In the genomic region with DNA sequence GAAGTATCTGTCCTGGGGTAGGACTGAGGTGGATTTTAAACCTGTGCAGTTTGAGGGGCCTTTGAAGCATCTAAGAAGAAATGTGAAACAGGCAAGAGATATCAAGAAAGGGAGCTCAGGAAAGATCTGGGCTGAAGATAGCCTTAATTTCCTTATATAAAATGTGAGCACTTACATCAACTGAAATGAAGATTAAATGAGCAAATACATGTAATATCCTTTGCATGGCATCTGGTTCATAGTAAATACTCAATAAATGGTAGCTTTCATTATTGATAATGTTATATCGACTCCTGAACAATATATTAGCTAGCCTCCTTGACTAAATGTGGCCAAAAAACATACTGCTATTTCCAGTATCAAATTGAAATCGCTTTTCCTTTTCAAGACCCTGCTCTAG, we compare ENCODE assay signal across 20 cellular contexts. TPM values are rescaled to one million over a fixed set of nuclear protein-coding genes. Genes with fewer than 3 reads are reported as not detected.
A peak's percentile ranks its signal among the peaks of the same experiment; 100 is the strongest.
DNase-seq lines count a peak whose midpoint lies in the region; ATAC-seq and TF ChIP-seq lines count a peak whose summit lies in the region.
"Had no signal": no experiment of that assay in that cellular context is flagged by ENCODE, and none has a peak within 500 bp of the region (broad histone marks: within the 10 kb centered on the region; RNA-seq: fewer than 3 reads in every experiment).

No MANE protein-coding gene starts in this region.

- H3K4me1 ChIP-seq in DOHH2 (ENCODE audit: control insufficient read depth, low read length): peaks cover 41% of the 10 kb centered on the region
- H3K4me1 ChIP-seq in OCI-LY1 (ENCODE audit: insufficient read depth, low read length, severe bottlenecking): peaks cover 80% of the 10 kb centered on the region
- H3K4me1 ChIP-seq in psoas muscle: peaks cover 7% of the 10 kb centered on the region
- H3K4me1 ChIP-seq in BE2C: no peaks in the 10 kb centered on the region

- no peak overlapping the region for H3K9ac ChIP-seq in OCI-LY1 (ENCODE audit: low read length)
- H3K9ac ChIP-seq: GM23248, KMS-11 had no signal

- no peak for TF ChIP-seq CTCF in CD4-positive, alpha-beta T cell (IDR thresholded peaks at IDR 0.05)
- TF ChIP-seq CTCF in DOHH2 (IDR thresholded peaks at IDR 0.05; ENCODE audit: low read depth, low read length, poor library complexity, severe bottlenecking) (no peak), OCI-LY1 (IDR thresholded peaks at IDR 0.05; ENCODE audit: low read length) (no peak), mesothelial cell of epicardium (IDR thresholded peaks at IDR 0.05; ENCODE audit: unreplicated experiment) (no peak), psoas muscle (IDR thresholded peaks at IDR 0.05) (no peak), BE2C (IDR thresholded peaks at IDR 0.05; ENCODE audit: low read depth, low read length) (no peak)

- no peak overlapping the region for H2AFZ ChIP-seq in OCI-LY1 (ENCODE audit: low read length)
- H2AFZ ChIP-seq: GM23248 had no signal

- H3F3A ChIP-seq in DOHH2 (ENCODE audit: control insufficient read depth, insufficient read depth) (peaks cover 7% of the 10 kb centered on the region; the same call in 1 of the 2 replicates), OCI-LY1 (ENCODE audit: insufficient read depth, low read length) (peaks cover 6% of the 10 kb centered on the region; the same call in 1 of the 2 replicates)

- POLR2A ChIA-PET in CD4-positive, alpha-beta T cell (lab: Charles Lee): no interaction called here

- peaks cover 8% of the 10 kb centered on the region for H3K27me3 ChIP-seq in CD4-positive, alpha-beta T cell (ENCODE audit: control insufficient read depth, insufficient read depth, low read length)
- no peaks in the 10 kb centered on the region for H3K27me3 ChIP-seq in DOHH2 (ENCODE audit: control insufficient read depth, low read length)
- no peaks in the 10 kb centered on the region for H3K27me3 ChIP-seq in OCI-LY1 (ENCODE audit: insufficient read depth, low read length)
- H3K27me3 ChIP-seq in psoas muscle (ENCODE audit: insufficient read depth in 3 of 3, low read length in 2 of 3): no peaks in the 10 kb centered on the region
- no peaks in the 10 kb centered on the region for H3K27me3 ChIP-seq in BE2C

- CTCF ChIA-PET in CD4-positive, alpha-beta T cell (lab: Charles Lee): no interaction called here

- H4K20me1 ChIP-seq in DOHH2 (ENCODE audit: control insufficient read depth, insufficient read depth, low read depth, low read length) (0 out of 2 replicates have a peak, but pooled peaks cover 10% of the 10 kb centered on the region), OCI-LY1 (ENCODE audit: insufficient read depth, low read length) (no peaks in the 10 kb centered on the region)

- H3K36me3 Mint-ChIP-seq in CD4-positive, alpha-beta T cell (ENCODE audit: low read depth): peaks cover 3% of the 10 kb centered on the region
- H3K36me3 Mint-ChIP-seq in mesothelial cell of epicardium: no peaks in the 10 kb centered on the region
- H3K36me3 Mint-ChIP-seq: CD4-positive, CD25-positive, alpha-beta regulatory T cell had no signal

- H3K27me3 Mint-ChIP-seq in CD4-positive, alpha-beta T cell: peaks cover 19% of the 10 kb centered on the region
- H3K27me3 Mint-ChIP-seq in mesothelial cell of epicardium (ENCODE audit: low read depth): no peaks in the 10 kb centered on the region

- no peaks in the 10 kb centered on the region for H3K9me2 ChIP-seq in DOHH2 (replicated peaks; ENCODE audit: control insufficient read depth, low read length)
- no peaks in the 10 kb centered on the region for H3K9me2 ChIP-seq in OCI-LY1 (ENCODE audit: low read depth, low read length)

- peaks cover 28% of the 10 kb centered on the region for H3K36me3 ChIP-seq in DOHH2 (ENCODE audit: control insufficient read depth, low read length)
- H3K36me3 ChIP-seq in OCI-LY1 (ENCODE audit: insufficient read depth, low read length): no peaks in the 10 kb centered on the region
- no peaks in the 10 kb centered on the region for H3K36me3 ChIP-seq in psoas muscle (ENCODE audit: insufficient read depth in 1 of 2, low read depth in 1 of 2)
- H3K36me3 ChIP-seq in BE2C: peaks cover 6% of the 10 kb centered on the region

- H3K4me2 ChIP-seq in DOHH2 (ENCODE audit: low read length): peak overlapping the region; percentile 79; the same call in 1 of the 2 replicates
- peak overlapping the region; percentile 27; the same call in 1 of the 2 replicates for H3K4me2 ChIP-seq in OCI-LY1 (ENCODE audit: low read length)
- H3K4me2 ChIP-seq: KMS-11 had no signal

- no peak for ATAC-seq in CD4-positive, alpha-beta T cell (ENCODE audit: poor library complexity)
- ATAC-seq in HG03520 (IDR thresholded peaks at IDR 0.05; ENCODE audit: unreplicated experiment) (no peak), psoas muscle (no peak), HG03159 (IDR thresholded peaks at IDR 0.05; ENCODE audit: unreplicated experiment) (no peak)
- ATAC-seq: PC-3 had no signal

- no peak for DNase-seq in CD4-positive, alpha-beta T cell
- DNase-seq in mesothelial cell of epicardium (ENCODE audit: low spot score in 2 of 2, unreplicated experiment in 2 of 2) (no peak), psoas muscle (no peak), BE2C (no peak)
- DNase-seq: CD4-positive, CD25-positive, alpha-beta regulatory T cell; COR-L47; GM23248; NCI-H1417; NCI-H1694 treated with DMSO at 0.1 percent for 48 hours; NCI-H2081 treated with DMSO at 0.1 percent for 48 hours; NCI-H446 treated with DMSO at 0.1 percent for 48 hours; NCI-H526 treated with DMSO at 0.1 percent for 48 hours; PC-3; SHP77 had no signal

- no peak overlapping the region for H3K27ac ChIP-seq in CD4-positive, alpha-beta T cell (ENCODE audit: low read depth, low read length)
- no peak overlapping the region for H3K27ac ChIP-seq in DOHH2 (ENCODE audit: low read depth, low read length)
- H3K27ac ChIP-seq in OCI-LY1 (ENCODE audit: low read depth, low read length, poor library complexity, severe bottlenecking): peak overlapping the region; percentile 72
- no peak overlapping the region for H3K27ac ChIP-seq in psoas muscle
- H3K27ac ChIP-seq: GM23248, KMS-11 had no signal

- H3K79me2 ChIP-seq in DOHH2 (ENCODE audit: control insufficient read depth, low read length): peaks cover 75% of the 10 kb centered on the region
- H3K79me2 ChIP-seq in OCI-LY1 (ENCODE audit: insufficient read depth, low read length): peaks cover 71% of the 10 kb centered on the region

- H3K4me3 Mint-ChIP-seq in CD4-positive, alpha-beta T cell: peak overlapping the region; percentile 50
- H3K4me3 Mint-ChIP-seq in mesothelial cell of epicardium: no peak overlapping the region

- H3K27ac Mint-ChIP-seq in CD4-positive, alpha-beta T cell: no peak overlapping the region
- H3K27ac Mint-ChIP-seq in mesothelial cell of epicardium: peak overlapping the region; percentile 56
- H3K27ac Mint-ChIP-seq: CD4-positive, CD25-positive, alpha-beta regulatory T cell had no signal

- H3K9me3 Mint-ChIP-seq in CD4-positive, alpha-beta T cell: no peaks in the 10 kb centered on the region
- H3K9me3 Mint-ChIP-seq in mesothelial cell of epicardium: no peaks in the 10 kb centered on the region

- H3K4me3 ChIP-seq in DOHH2 (ENCODE audit: low read length) (no peak overlapping the region), OCI-LY1 (ENCODE audit: low read depth, low read length, poor library complexity, severe bottlenecking) (no peak overlapping the region), psoas muscle (no peak overlapping the region), BE2C (ENCODE audit: low read depth, low read length) (no peak overlapping the region)
- H3K4me3 ChIP-seq: GM23248, HAP-1 had no signal

- WGBS in psoas muscle, 3 donors: 85 to 96% (median 90%) methylated on average over 2 of the region's 2 CpGs

- intact Hi-C loops in CD4-positive, alpha-beta T cell (cut with DNase I, micrococcal nuclease): loop anchor here in 1 of 2 experiments (5.0 to 10.0 kb wide), 4 partner anchors 101 to 302 kb away; a partner anchor contains a TSS
- intact Hi-C loops in psoas muscle (cut with DNase I): no loop called here

- no peaks in the 10 kb centered on the region for H3K9me3 ChIP-seq in CD4-positive, alpha-beta T cell (ENCODE audit: control insufficient read depth, low read length)
- no peaks in the 10 kb centered on the region for H3K9me3 ChIP-seq in DOHH2 (ENCODE audit: control insufficient read depth, insufficient read depth, low read length)
- H3K9me3 ChIP-seq in OCI-LY1 (ENCODE audit: low read length): no peaks in the 10 kb centered on the region
- H3K9me3 ChIP-seq in psoas muscle: no peaks in the 10 kb centered on the region
- no peaks in the 10 kb centered on the region for H3K9me3 ChIP-seq in BE2C
- H3K9me3 ChIP-seq: HAP-1 had no signal

- H3K4me1 Mint-ChIP-seq in CD4-positive, alpha-beta T cell (ENCODE audit: low read depth): peaks cover 31% of the 10 kb centered on the region
- peaks cover 18% of the 10 kb centered on the region for H3K4me1 Mint-ChIP-seq in mesothelial cell of epicardium

RNA-seq across cellular contexts. Expression of a gene that starts 2.5 kb away (rescaled TPM):
- 1 to 10 TPM; 1.3 to 1.5 TPM for total RNA-seq in CD4-positive, alpha-beta T cell
- total RNA-seq in mesothelial cell of epicardium: 7.5 to 8.9 TPM (median 8.8 TPM) in 3 replicates
- 1 to 10 TPM; 1.1 to 1.8 (median 1.5) TPM for total RNA-seq in psoas muscle
- 1 to 10 TPM; 1.5 to 2.6 (median 2.2) TPM for polyA plus RNA-seq in psoas muscle
- polyA plus RNA-seq in BE2C (2012; ENCODE audit: insufficient read depth, insufficient read length, low read depth): 3.1 TPM
